Comparison of ENCODE assay signal across 9 cellular contexts in genomic region chr20:31707994-31708744, GRCh38. TPM values are rescaled to one million over a fixed set of nuclear protein-coding genes. Genes with fewer than 3 reads are reported as not detected.
DNase-seq lines count a peak whose midpoint lies in the region; ATAC-seq, FAIRE-seq and TF ChIP-seq lines count a peak whose summit lies in the region.
"Had no signal": no experiment of that assay in that cellular context is flagged by ENCODE, and none has a peak within 500 bp of the region (broad histone marks: within the 10 kb centered on the region; RNA-seq: fewer than 3 reads in every experiment).

No MANE protein-coding gene starts in this region.

- H3K79me2 ChIP-seq in HCT116 (ENCODE audit: insufficient read depth, low read length): peaks cover 99% of the 10 kb centered on the region
- H3K79me2 ChIP-seq in parathyroid adenoma: peaks cover 33% of the 10 kb centered on the region

- no TSS peak for BruUV-seq in HCT116 (replicated peaks; lab: Mats Ljungman, UMichigan)

- no peak overlapping the region for H3K4me3 Mint-ChIP-seq in central memory CD8-positive, alpha-beta T cell

- H2AFZ ChIP-seq in HCT116 (ENCODE audit: low read depth, low read length, poor library complexity, severe bottlenecking): no peak overlapping the region
- peak overlapping the region; percentile 21 for H2AFZ ChIP-seq in parathyroid adenoma

- H3K36me3 ChIP-seq in HCT116 (ENCODE audit: control insufficient read depth in 1 of 2, insufficient read depth in 2 of 2, low read length in 2 of 2) (peaks cover 6 to 59% of the 10 kb centered on the region in 2 experiments; a peak in 2 of 4 replicates), parathyroid adenoma (ENCODE audit: control insufficient read depth, insufficient read depth, low read length) (no peaks in the 10 kb centered on the region)

- peaks cover 77% of the 10 kb centered on the region for H3K4me1 Mint-ChIP-seq in central memory CD8-positive, alpha-beta T cell

- peaks cover 86 to 99% of the 10 kb centered on the region in 2 experiments for H3K4me1 ChIP-seq in HCT116 (ENCODE audit: control insufficient read depth in 1 of 2, insufficient read depth in 2 of 2, low read length in 2 of 2)
- H3K4me1 ChIP-seq in parathyroid adenoma: peaks cover 34% of the 10 kb centered on the region

- no peak for TF ChIP-seq RAD21 in HCT116 (IDR thresholded peaks at IDR 0.05; ENCODE audit: low read depth)

- POLR2A ChIA-PET in HCT116 (lab: Charles Lee): interaction anchor here (0.5 to 1.7 kb wide), 2 partner anchors 12 to 14 kb away, joined by 4 to 8 read pairs; partner anchors contain the start of gene BCL2L1

- RAD21 ChIA-PET in HCT116 (lab: Charles Lee; ENCODE audit: low non-redundant PET in 1 of 2, low total read pairs in 2 of 2, uncharacterized antibody in 2 of 2, unreplicated experiment in 2 of 2): no interaction called here

- no peak for TF ChIP-seq POLR2A in HCT116 (IDR thresholded peaks at IDR 0.05; ENCODE audit: borderline replicate concordance, extremely low read depth, insufficient read depth, insufficient read length)

- ATAC-seq in HCT116 (no peak), HG03139 (IDR thresholded peaks at IDR 0.05; ENCODE audit: unreplicated experiment) (no peak), HG03135 (IDR thresholded peaks at IDR 0.05; ENCODE audit: unreplicated experiment) (no peak)
- ATAC-seq in central memory CD8-positive, alpha-beta T cell (replicated peaks; ENCODE audit: extremely low read depth, poor library complexity, severe bottlenecking): no peak

- H3K4me2 ChIP-seq in HCT116 (ENCODE audit: low read length) (peak overlapping the region; percentile 34), parathyroid adenoma (ENCODE audit: low read length) (no peak overlapping the region)

- H3K27me3 Mint-ChIP-seq in central memory CD8-positive, alpha-beta T cell: no peaks in the 10 kb centered on the region

- CTCF ChIA-PET in HCT116 (lab: Charles Lee): interaction anchor here (1.1 to 2.5 kb wide), 2 partner anchors 15 to 75 kb away, joined by 4 to 10 read pairs; no protein-coding TSS in a partner anchor

- no peaks in the 10 kb centered on the region for H4K20me1 ChIP-seq in HCT116 (ENCODE audit: insufficient read depth)

- peaks cover 27% of the 10 kb centered on the region for H3K36me3 Mint-ChIP-seq in central memory CD8-positive, alpha-beta T cell (ENCODE audit: insufficient read depth)

- no peak for TF ChIP-seq CTCF in HCT116 (IDR thresholded peaks at IDR 0.05 in 2 of 3, conservative IDR thresholded peaks at IDR 0.05 in 1 of 3; ENCODE audit: borderline replicate concordance in 1 of 3, insufficient read depth in 1 of 3, low read depth in 2 of 3, low read length in 2 of 3)
- TF ChIP-seq CTCF in parathyroid adenoma (IDR thresholded peaks at IDR 0.05): no peak

- DNase-seq in HCT116 (ENCODE audit: low read depth, low spot score): no peak
- peak; percentile 95 for DNase-seq in NCI-H510A (lab: John Stamatoyannopoulos, UW)
- no peak for DNase-seq in central memory CD8-positive, alpha-beta T cell (ENCODE audit: low spot score in 2 of 2)
- no peak for DNase-seq in RCC 7860 (ENCODE audit: low spot score)
- DNase-seq in activated CD4-positive, alpha-beta T cell treated with anti-CD3 and anti-CD28 coated beads for 4 hours: no peak

- FAIRE-seq in RCC 7860 (lab: Jason Lieb, UNC): no peak

- H3K9me3 Mint-ChIP-seq in central memory CD8-positive, alpha-beta T cell: no peaks in the 10 kb centered on the region

- no peaks in the 10 kb centered on the region for H3K27me3 ChIP-seq in HCT116 (ENCODE audit: insufficient read depth, low read length)
- no peaks in the 10 kb centered on the region for H3K27me3 ChIP-seq in parathyroid adenoma (ENCODE audit: control insufficient read depth, insufficient read depth, low read length)

- peak overlapping the region; percentile 20 for H3K27ac Mint-ChIP-seq in central memory CD8-positive, alpha-beta T cell (ENCODE audit: low read depth)

- H3K9me2 ChIP-seq in HCT116 (ENCODE audit: insufficient read depth): no peaks in the 10 kb centered on the region

- intact Hi-C loops in HCT116 (cut with micrococcal nuclease): no loop called here

- H3K9ac ChIP-seq in HCT116 (ENCODE audit: low read length) (peak overlapping the region; percentile 37), parathyroid adenoma (no peak overlapping the region)

- H3K9me3 ChIP-seq in HCT116 (ENCODE audit: control insufficient read depth in 1 of 2, insufficient read depth in 1 of 2, low read depth in 1 of 2, low read length in 2 of 2) (no peaks in the 10 kb centered on the region), parathyroid adenoma (ENCODE audit: control insufficient read depth, low read length) (no peaks in the 10 kb centered on the region)
- H3K9me3 ChIP-seq: HAP-1 had no signal

- no peak overlapping the region for H3K4me3 ChIP-seq in HCT116 (replicated peaks in 1 of 2; ENCODE audit: low read depth in 1 of 2, low read length in 2 of 2)
- no peak overlapping the region for H3K4me3 ChIP-seq in parathyroid adenoma (ENCODE audit: low read depth, low read length)
- H3K4me3 ChIP-seq: HAP-1 had no signal

- H3K27ac ChIP-seq in HCT116 (ENCODE audit: low read depth, low read length) (peak overlapping the region; percentile 58), parathyroid adenoma (peak overlapping the region; percentile 72)

TF ChIP-seq in HCT116, 20 proteins besides CTCF, POLR2A, EP300 and RAD21:
- no peak for TF ChIP-seq ATF3 (IDR thresholded peaks at IDR 0.05)
- TF ChIP-seq POLR2AphosphoS5 (IDR thresholded peaks at IDR 0.05; ENCODE audit: low read depth, low read length): peak; percentile 33; the same call in 1 of the 2 replicates
TF ChIP-seq in HCT116: peak in this region for 1.

RNA-seq across cellular contexts. Expression of gene BCL2L1, which starts 14.5 kb away (rescaled TPM):
- total RNA-seq in HCT116 (2021; ENCODE audit: unreplicated experiment): 226 TPM
- polyA plus RNA-seq in HCT116 (2012): 186 and 209 TPM in 2 replicates

RNA-seq across cellular contexts. Expression of gene TPX2, which starts 30.9 kb away (rescaled TPM):
- total RNA-seq in HCT116 (2021; ENCODE audit: unreplicated experiment): 163 TPM
- polyA plus RNA-seq in HCT116 (2012): 94.9 and 129 TPM in 2 replicates
